ENCODE assay signal across 1 cellular context in the genomic region with DNA sequence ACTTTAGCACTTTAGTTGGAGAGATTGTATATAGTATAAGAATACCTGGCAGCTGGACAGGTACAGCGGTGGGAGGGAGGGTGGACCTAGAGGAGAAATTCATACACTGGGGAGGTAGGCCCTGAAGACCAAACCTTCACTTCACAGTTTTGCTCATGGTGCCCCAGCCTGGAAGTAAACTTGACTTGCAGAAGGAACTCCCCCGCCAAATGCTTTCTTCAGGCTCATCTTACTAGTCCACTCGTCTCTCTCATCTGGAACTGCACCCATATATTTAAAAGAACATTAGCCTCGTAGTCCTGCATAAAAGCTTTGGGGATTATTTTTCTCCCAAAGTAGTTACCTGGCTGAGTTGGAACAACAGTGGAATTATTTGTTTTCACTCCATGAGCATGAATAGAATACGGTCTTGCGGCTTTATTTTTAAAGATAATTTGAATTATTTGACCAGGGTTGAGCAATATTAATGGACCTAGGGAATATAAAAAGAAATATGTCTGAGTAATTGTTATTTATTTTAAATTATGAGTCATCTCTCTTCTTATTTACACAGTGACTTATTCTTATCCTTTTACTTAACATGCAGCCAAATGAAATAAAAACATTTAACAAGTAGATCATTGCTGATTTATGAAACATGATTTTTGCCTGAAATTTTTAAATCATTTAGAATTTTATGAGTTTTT.
TF ChIP-seq lines count a peak whose summit lies in the region.

No MANE protein-coding gene starts in this region.

TF ChIP-seq in A549, 52 proteins besides CTCF, POLR2A, EP300 and RAD21 (continued from another document):
- TF ChIP-seq, protein P1, sequence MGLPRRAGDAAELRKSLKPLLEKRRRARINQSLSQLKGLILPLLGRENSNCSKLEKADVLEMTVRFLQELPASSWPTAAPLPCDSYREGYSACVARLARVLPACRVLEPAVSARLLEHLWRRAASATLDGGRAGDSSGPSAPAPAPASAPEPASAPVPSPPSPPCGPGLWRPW (IDR thresholded peaks at IDR 0.05) = no peak
- no peak for TF ChIP-seq JUN (IDR thresholded peaks at IDR 0.05)
- no peak for TF ChIP-seq RFX5 (IDR thresholded peaks at IDR 0.05)
- no peak for TF ChIP-seq HOXB5 (CRISPR knock-in tag; IDR thresholded peaks at IDR 0.05)
- no peak for TF ChIP-seq HDAC2 (IDR thresholded peaks at IDR 0.05)
- TF ChIP-seq JUNB (IDR thresholded peaks at IDR 0.05) = peak; percentile 91
- TF ChIP-seq, protein P2, sequence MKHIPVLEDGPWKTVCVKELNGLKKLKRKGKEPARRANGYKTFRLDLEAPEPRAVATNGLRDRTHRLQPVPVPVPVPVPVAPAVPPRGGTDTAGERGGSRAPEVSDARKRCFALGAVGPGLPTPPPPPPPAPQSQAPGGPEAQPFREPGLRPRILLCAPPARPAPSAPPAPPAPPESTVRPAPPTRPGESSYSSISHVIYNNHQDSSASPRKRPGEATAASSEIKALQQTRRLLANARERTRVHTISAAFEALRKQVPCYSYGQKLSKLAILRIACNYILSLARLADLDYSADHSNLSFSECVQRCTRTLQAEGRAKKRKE (CRISPR knock-in tag; IDR thresholded peaks at IDR 0.05; ENCODE audit: low read depth) = no peak
- TF ChIP-seq, protein P3, sequence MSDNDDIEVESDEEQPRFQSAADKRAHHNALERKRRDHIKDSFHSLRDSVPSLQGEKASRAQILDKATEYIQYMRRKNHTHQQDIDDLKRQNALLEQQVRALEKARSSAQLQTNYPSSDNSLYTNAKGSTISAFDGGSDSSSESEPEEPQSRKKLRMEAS (IDR thresholded peaks at IDR 0.05) = no peak
